Comparison of ENCODE assay signal across 8 cellular contexts in the genomic region with DNA sequence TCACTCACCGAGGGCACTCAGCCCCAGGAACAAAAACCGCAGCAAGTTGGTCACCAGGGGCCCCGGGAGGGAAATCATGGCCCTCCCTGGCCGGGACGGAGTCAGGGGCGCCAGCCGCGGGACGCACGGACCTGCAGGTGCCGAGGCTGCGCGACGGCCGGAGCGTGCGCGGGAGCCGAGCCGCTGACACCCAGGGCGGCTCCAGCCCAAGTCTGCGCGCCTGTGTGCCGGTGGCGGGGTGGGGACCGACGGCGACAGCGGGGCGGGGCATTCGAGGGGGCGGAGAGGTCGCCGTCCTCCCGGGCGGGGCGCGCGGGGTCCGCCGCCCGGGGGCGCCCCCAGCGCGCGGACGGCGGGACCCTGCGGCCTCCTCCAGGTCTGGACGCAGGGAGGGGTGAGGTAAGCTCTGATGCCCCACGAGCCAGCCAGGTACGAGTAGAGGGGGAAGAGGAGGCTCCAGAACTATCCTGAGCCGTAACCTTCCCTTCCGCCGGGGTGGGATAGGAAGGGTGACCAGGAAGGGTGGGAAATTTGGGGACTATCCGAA. TPM values are rescaled to one million over a fixed set of nuclear protein-coding genes. Genes with fewer than 3 reads are reported as not detected.
A peak's percentile ranks its signal among the peaks of the same experiment; 100 is the strongest.
DNase-seq lines count a peak whose midpoint lies in the region; ATAC-seq and TF ChIP-seq lines count a peak whose summit lies in the region.

A gene with protein sequence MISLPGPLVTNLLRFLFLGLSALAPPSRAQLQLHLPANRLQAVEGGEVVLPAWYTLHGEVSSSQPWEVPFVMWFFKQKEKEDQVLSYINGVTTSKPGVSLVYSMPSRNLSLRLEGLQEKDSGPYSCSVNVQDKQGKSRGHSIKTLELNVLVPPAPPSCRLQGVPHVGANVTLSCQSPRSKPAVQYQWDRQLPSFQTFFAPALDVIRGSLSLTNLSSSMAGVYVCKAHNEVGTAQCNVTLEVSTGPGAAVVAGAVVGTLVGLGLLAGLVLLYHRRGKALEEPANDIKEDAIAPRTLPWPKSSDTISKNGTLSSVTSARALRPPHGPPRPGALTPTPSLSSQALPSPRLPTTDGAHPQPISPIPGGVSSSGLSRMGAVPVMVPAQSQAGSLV (minus strand): TSS at position 214 of the 547 bp plus-strand sequence. CDS start 136 bp downstream, at position 78.

- peak within 1 kb of the TSS; percentile 51 for H2BK12ac ChIP-seq in trophoblast cell (ENCODE audit: low read length)

- POLR2A ChIA-PET in HEK293T (lab: Yijun Ruan, JAX): interaction anchor here (1.0 to 1.3 kb wide), 4 partner anchors 15 to 39 kb away, joined by 3 to 4 read pairs (median 4); partner anchors contain the start of genes MSANTD2 and NRGN

- no peak within 1 kb of the TSS for H2BK5ac ChIP-seq in trophoblast cell (ENCODE audit: low read depth, low read length, poor library complexity)

- H3K27ac ChIP-seq in foreskin keratinocyte (no peak within 1 kb of the TSS), trophoblast cell (ENCODE audit: low read depth, low read length) (no peak within 1 kb of the TSS), aorta (ENCODE audit: low read depth in 1 of 2, low read length in 2 of 2) (peak within 1 kb of the TSS; percentile 32 to 34)

- H3K9me3 ChIP-seq in trophoblast cell (ENCODE audit: insufficient read depth, low read depth, low read length) (peaks cover 5% of the 10 kb centered on the region), aorta (ENCODE audit: control insufficient read depth, low read length) (no peaks in the 10 kb centered on the region)

- H3K79me1 ChIP-seq in trophoblast cell (ENCODE audit: low read length): peaks cover 2% of the 10 kb centered on the region

- H3K36me3 ChIP-seq in trophoblast cell (ENCODE audit: control insufficient read depth in 1 of 2, insufficient read depth in 2 of 2, low read length in 2 of 2) (peaks cover 0 to 2% of the 10 kb centered on the region in 2 experiments), aorta (ENCODE audit: control insufficient read depth in 1 of 2, insufficient read depth in 2 of 2, low read length in 1 of 2) (peaks cover 0 to 4% of the 10 kb centered on the region in 2 donors)

- H3K18ac ChIP-seq in trophoblast cell (ENCODE audit: low read length): peak within 1 kb of the TSS; percentile 69

- WGBS in trophoblast cell (ENCODE audit: extremely low coverage, insufficient coverage, insufficient read length): no CpG with 5 or more reads among the region's 56 CpGs
- 1% methylated on average over 54 to 56 of the region's 56 CpGs for WGBS in aorta, 2 donors

- peak within 1 kb of the TSS; percentile 39 for H2AK5ac ChIP-seq in trophoblast cell (ENCODE audit: low read length)

- H3K23ac ChIP-seq in trophoblast cell (ENCODE audit: low read length): no peak within 1 kb of the TSS

- ATAC-seq in foreskin keratinocyte (peak; percentile 19), aorta (ENCODE audit: low FRiP score) (peak; percentile 74)

- no peak within 1 kb of the TSS for H2BK120ac ChIP-seq in trophoblast cell (ENCODE audit: insufficient read depth, low read length, poor library complexity)

- peak within 1 kb of the TSS; percentile 81 for H3K14ac ChIP-seq in trophoblast cell (ENCODE audit: low read length)

- in situ Hi-C loops in GM13977 (cut with MboI; ENCODE audit: low pct_unique_long_range_greater_than_20kb, low sequenced_read_pairs, unreplicated experiment): loop anchor here (5.0 kb wide), 1 partner anchor 90 kb away; the partner anchor contains the start of genes SIAE and SPA17

- H3K4me2 ChIP-seq in trophoblast cell (ENCODE audit: low read length): peak within 1 kb of the TSS; percentile 63

- H4K12ac ChIP-seq in trophoblast cell (ENCODE audit: low read depth, low read length): no peak within 1 kb of the TSS

- peak; percentile 95 for DNase-seq in GM13977 (ENCODE audit: low spot score)
- peak; percentile 63 for DNase-seq in HEK293T (ENCODE audit: extremely low spot score)
- DNase-seq in NCI-H510A treated with DMSO at 0.1 percent for 48 hours (lab: John Stamatoyannopoulos, UW): peak; percentile 20
- DNase-seq in activated T-helper 1 cell treated with anti-CD3 and anti-CD28 coated beads, Interleukin-2, amount 50 U/mL, for 16 hours (ENCODE audit: low read depth in 1 of 2, low spot score in 1 of 2): peak; percentile 48 to 57
- no peak for DNase-seq in foreskin keratinocyte
- DNase-seq in trophoblast cell: peak; percentile 45 to 73
- peak; percentile 75 to 92 for DNase-seq in aorta
- no peak for DNase-seq in hypothalamus (lab: John Stamatoyannopoulos, UW)

- peak within 1 kb of the TSS; percentile 26 for H3K9ac ChIP-seq in trophoblast cell (ENCODE audit: low read length)

- H3K4me1 ChIP-seq in foreskin keratinocyte (no peaks in the 10 kb centered on the region), trophoblast cell (ENCODE audit: control insufficient read depth in 1 of 2, insufficient read depth in 2 of 2, low read length in 2 of 2) (peaks cover 16 to 37% of the 10 kb centered on the region in 2 experiments), aorta (ENCODE audit: control insufficient read depth in 1 of 2, insufficient read depth in 2 of 2, low read length in 2 of 2) (no peaks in the 10 kb centered on the region)

- H3K4me3 ChIP-seq in trophoblast cell (ENCODE audit: low read depth, low read length) (peak within 1 kb of the TSS; percentile 59), aorta (ENCODE audit: low read length in 2 of 2) (peak within 1 kb of the TSS; percentile 57 to 68)

- H3K27me3 ChIP-seq in foreskin keratinocyte: peaks cover 59% of the 10 kb centered on the region
- H3K27me3 ChIP-seq in trophoblast cell (ENCODE audit: insufficient read depth, low read length): peaks cover 53% of the 10 kb centered on the region
- no peaks in the 10 kb centered on the region for H3K27me3 ChIP-seq in aorta (ENCODE audit: control insufficient read depth in 1 of 2, insufficient read depth in 2 of 2, low read length in 1 of 2)

- peak within 1 kb of the TSS; percentile 11 for H4K91ac ChIP-seq in trophoblast cell (ENCODE audit: low read depth, low read length)

- intact Hi-C loops in aorta (cut with DNase I): loop anchor here (2.0 to 10.0 kb wide), 5 partner anchors 35 to 93 kb away; partner anchors contain the start of gene MSANTD2 (in 1 of the 2)

- CTCF ChIA-PET in HEK293T (lab: Yijun Ruan, JAX): interaction anchor here (0.6 to 2.0 kb wide), 14 partner anchors 9 to 93 kb away, joined by 3 to 8 read pairs (median 4); partner anchors contain the start of genes NRGN and VSIG2

- H2AFZ ChIP-seq in trophoblast cell (ENCODE audit: insufficient read depth, low read length, poor library complexity): peak within 1 kb of the TSS; percentile 81

- H4K8ac ChIP-seq in trophoblast cell (ENCODE audit: low read depth, low read length): peak within 1 kb of the TSS; percentile 49

- TF ChIP-seq CTCF in GM13977 (IDR thresholded peaks at IDR 0.05; ENCODE audit: extremely low read depth, insufficient read depth, missing control alignments) (peak; percentile 42), foreskin keratinocyte (conservative IDR thresholded peaks at IDR 0.05) (no peak)

- no peak within 1 kb of the TSS for H3K4ac ChIP-seq in trophoblast cell (ENCODE audit: low read depth, low read length)

- no peaks in the 10 kb centered on the region for H3K79me2 ChIP-seq in trophoblast cell (ENCODE audit: control insufficient read depth, insufficient read depth, low read length, poor library complexity)

TF ChIP-seq in HEK293T, 16 proteins besides CTCF, POLR2A, EP300 and RAD21:
- TF ChIP-seq HDGF (IDR thresholded peaks at IDR 0.05; ENCODE audit: borderline replicate concordance) (no peak), ARNT (IDR thresholded peaks at IDR 0.05) (no peak), LEF1 (IDR thresholded peaks at IDR 0.05; ENCODE audit: borderline replicate concordance) (no peak), FOXM1 (IDR thresholded peaks at IDR 0.05; ENCODE audit: borderline replicate concordance) (no peak), SP1 (IDR thresholded peaks at IDR 0.05) (no peak), TARDBP (IDR thresholded peaks at IDR 0.05) (no peak), ZNF384 (IDR thresholded peaks at IDR 0.05) (no peak), L3MBTL2 (conservative IDR thresholded peaks at IDR 0.05) (no peak)

RNA-seq across cellular contexts. Expression of the gene that starts here (rescaled TPM):
- total RNA-seq in foreskin keratinocyte (not detected in 2 replicates), aorta (100 to 1,000 TPM in 1 of 2 donors, 10 to 100 TPM in 1; 95.1 to 182 TPM)
- polyA plus RNA-seq in foreskin keratinocyte (not detected in 2 replicates), aorta (100 to 1,000 TPM in 1 of 2 donors, 10 to 100 TPM in 1; 33.2 to 110 TPM)
- polyA plus RNA-seq in trophoblast cell (2013): 4.6 and 4.8 TPM in 2 replicates

Comparison
In these comparisons a context has a peak if more than half of its experiments do, and no peak if none do; other contexts are left out.
1. RNA of the gene that starts here (total RNA-seq): 95.1 to 182 TPM in aorta; not detected in foreskin keratinocyte; every median in the first group is over 10 times any median in the second.
2. RNA of the gene that starts here (polyA plus RNA-seq): 33.2 to 110 TPM in aorta; not detected in foreskin keratinocyte; every median in the first group is over 10 times any median in the second.
3. Peak in ATAC-seq in foreskin keratinocyte; RNA of the gene not detected or under 1 TPM.
4. DNase-seq: peak in GM13977 (single experiment), HEK293T (single experiment), NCI-H510A treated with DMSO at 0.1 percent for 48 hours (single experiment), activated T-helper 1 cell treated with anti-CD3 and anti-CD28 coated beads, Interleukin-2, amount 50 U/mL, for 16 hours (2 of 2), trophoblast cell (2 of 2) and aorta (2 of 2); none in foreskin keratinocyte (0 of 2) and hypothalamus (0 of 51).
5. H3K27ac ChIP-seq: peak in aorta (2 of 2); none in foreskin keratinocyte (single experiment) and trophoblast cell (single experiment).